6 cellular contexts compared by ENCODE assay signal in genomic region chr2:78710632-78711375, GRCh38.
"Had no signal": no experiment of that assay in that cellular context is flagged by ENCODE, and none has a peak within 500 bp of the region (broad histone marks: within the 10 kb centered on the region; RNA-seq: fewer than 3 reads in every experiment).

No MANE protein-coding gene starts in this region.

- H3K4me2 ChIP-seq: KMS-11 had no signal

- DNase-seq: IMR-90, KBM-7, KG1 had no signal

- H3K27ac ChIP-seq: HL-60, KMS-11 had no signal

- H3K4me3 ChIP-seq: K562 had no signal

- H3K9ac ChIP-seq: KMS-11 had no signal
